In the genomic region with DNA sequence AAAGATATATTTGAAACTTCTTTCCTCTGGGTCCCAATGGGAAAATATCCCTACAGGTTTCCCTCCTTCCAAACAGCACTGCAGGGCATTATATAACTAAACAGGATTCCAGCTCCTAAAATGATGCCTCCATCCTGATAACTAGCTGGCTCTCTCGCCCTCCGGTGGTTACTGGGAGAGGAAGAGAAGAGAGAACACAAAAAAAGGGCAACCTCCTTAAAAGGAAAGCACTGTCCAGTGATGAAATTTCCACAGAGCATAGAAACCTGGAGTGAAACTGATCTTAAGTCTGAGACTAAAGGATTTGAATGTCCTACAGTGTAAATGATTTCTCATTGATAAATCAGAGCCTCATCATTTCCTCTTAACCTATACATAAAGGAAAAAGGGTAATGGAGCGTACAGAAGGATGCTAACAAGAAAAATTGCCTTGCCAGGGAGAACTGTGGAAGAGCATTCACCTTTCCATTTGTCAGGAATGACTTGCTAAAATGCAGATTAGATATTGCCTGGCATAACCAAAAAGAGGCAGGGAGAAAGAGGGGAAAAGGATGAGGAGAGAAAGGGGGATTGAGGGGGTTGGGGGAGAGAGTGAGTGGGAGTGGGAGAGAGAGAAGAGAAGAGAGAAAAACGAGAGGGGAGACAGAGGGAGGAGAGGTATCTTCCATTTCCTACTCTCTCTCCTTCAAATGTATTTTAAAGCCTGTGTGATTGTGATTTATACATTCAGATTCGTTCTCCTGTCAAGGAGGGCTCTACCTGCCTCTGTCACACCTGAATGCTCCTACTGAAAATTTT, we compare ENCODE assay signal across 8 cellular contexts.
DNase-seq lines count a peak whose midpoint lies in the region; ATAC-seq and TF ChIP-seq lines count a peak whose summit lies in the region.

No MANE protein-coding gene starts in this region.

- no peak for TF ChIP-seq POLR2A in GM18505 (IDR thresholded peaks at IDR 0.05; ENCODE audit: borderline replicate concordance, extremely low read depth, insufficient read depth, insufficient read length)

- H3K36me3 ChIP-seq in smooth muscle cell (ENCODE audit: low read depth), result no peaks in the 10 kb centered on the region

- peaks cover 52% of the 10 kb centered on the region for H3K4me1 ChIP-seq in smooth muscle cell (ENCODE audit: low read depth)

- peak; percentile 54 for DNase-seq in GM03348 (ENCODE audit: low spot score)
- DNase-seq in NCI-H146 (lab: John Stamatoyannopoulos, UW), result peak; percentile 30
- peak; percentile 74 for DNase-seq in amniotic epithelial cell (ENCODE audit: low read depth)
- DNase-seq in smooth muscle cell (lab: John Stamatoyannopoulos, UW; ENCODE audit: unreplicated experiment), result no peak
- no peak for DNase-seq in mesenteric fat pad (ENCODE audit: low spot score)

- ATAC-seq in GM18505 (IDR thresholded peaks at IDR 0.05; ENCODE audit: unreplicated experiment), result no peak
- no peak for ATAC-seq in GM21717 (IDR thresholded peaks at IDR 0.05; ENCODE audit: unreplicated experiment)

- H3K79me2 ChIP-seq in smooth muscle cell (ENCODE audit: low read depth), result peaks cover 74% of the 10 kb centered on the region

- H3K4me2 ChIP-seq in smooth muscle cell, result peak overlapping the region; percentile 85

- H4K20me1 ChIP-seq in smooth muscle cell (ENCODE audit: low read depth), result peaks cover 68% of the 10 kb centered on the region

- WGBS in smooth muscle cell (ENCODE audit: low lambda C conversion rate), result 17% methylated on average over 4 of the region's 5 CpGs

- H3K9me3 ChIP-seq in smooth muscle cell (replicated peaks; ENCODE audit: low read depth), result no peaks in the 10 kb centered on the region

- H3K9ac ChIP-seq in smooth muscle cell (ENCODE audit: low read depth), result peak overlapping the region; percentile 77

- peak overlapping the region; percentile 64 for H3K4me3 ChIP-seq in iPS-11a (ENCODE audit: low read depth, low read length)
- peak overlapping the region; percentile 64 for H3K4me3 ChIP-seq in smooth muscle cell

- TF ChIP-seq CTCF in smooth muscle cell (IDR thresholded peaks at IDR 0.05; ENCODE audit: borderline replicate concordance, insufficient read depth, poor library complexity, severe bottlenecking), result peak; percentile 18

- peaks cover 14% of the 10 kb centered on the region for H3F3A ChIP-seq in smooth muscle cell (ENCODE audit: low read depth)

- H2AFZ ChIP-seq in smooth muscle cell (ENCODE audit: low read depth), result no peak overlapping the region

- H3K27ac ChIP-seq in smooth muscle cell (ENCODE audit: low read depth), result peak overlapping the region; percentile 68

- H3K27me3 ChIP-seq in smooth muscle cell (ENCODE audit: low read depth), result no peaks in the 10 kb centered on the region

Comparison
In these comparisons a context has a peak if more than half of its experiments do, and no peak if none do; other contexts are left out.
1. DNase-seq: peak in GM03348 (single experiment), NCI-H146 (single experiment) and amniotic epithelial cell (single experiment); none in smooth muscle cell (single experiment) and mesenteric fat pad (single experiment).